ENCODE assay signal across 30 cellular contexts in the genomic region with DNA sequence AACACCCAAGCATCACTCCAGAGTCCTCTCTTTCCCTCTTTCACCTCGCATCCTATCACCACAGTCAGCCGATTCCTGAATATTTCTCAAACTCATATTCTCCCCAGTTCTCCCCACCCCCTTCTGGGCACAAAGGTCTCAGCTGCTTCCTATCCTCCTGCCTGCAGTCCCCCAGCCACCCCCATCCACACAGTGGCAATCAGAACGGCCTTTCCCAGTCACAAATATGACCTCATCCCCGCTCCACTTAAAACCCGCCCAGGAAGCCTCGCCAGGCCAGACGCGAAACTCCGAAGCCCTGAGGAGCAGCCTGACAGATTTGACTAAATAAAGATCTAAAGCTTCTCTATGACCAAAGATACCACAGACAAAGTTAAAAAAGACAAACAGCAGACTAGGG. TPM values are rescaled to one million over a fixed set of nuclear protein-coding genes. Genes with fewer than 3 reads are reported as not detected.
"Had no signal": no experiment of that assay in that cellular context is flagged by ENCODE, and none has a peak within 500 bp of the region (broad histone marks: within the 10 kb centered on the region; RNA-seq: fewer than 3 reads in every experiment).

No MANE protein-coding gene starts in this region.

- FAIRE-seq: bronchial epithelial cell had no signal

- H3K27ac ChIP-seq: ascending aorta, brain microvascular endothelial cell, esophagus muscularis mucosa, foreskin keratinocyte, gastrocnemius medialis, heart right ventricle, VCaP had no signal

- ATAC-seq: activated naive CD4-positive, alpha-beta T cell treated with anti-CD3 and anti-CD28 coated beads, Interleukin-2, amount 50 U/mL, for 72 hours; activated T-cell treated with anti-CD3 and anti-CD28 coated beads, Interleukin-2, amount 50 U/mL, for 72 hours; effector memory CD8-positive, alpha-beta T cell; foreskin keratinocyte; gastrocnemius medialis; WTC11 had no signal

- H3K4me1 ChIP-seq: ascending aorta, esophagus muscularis mucosa, foreskin keratinocyte, gastrocnemius medialis, heart right ventricle had no signal

- H3K27me3 ChIP-seq: ascending aorta, brain microvascular endothelial cell, foreskin keratinocyte had no signal

- H3K9me3 ChIP-seq: ascending aorta, esophagus muscularis mucosa, gastrocnemius medialis, heart right ventricle had no signal

- H3K4me3 ChIP-seq: ascending aorta, esophagus muscularis mucosa, gastrocnemius medialis, heart right ventricle had no signal

- H3K36me3 ChIP-seq: ascending aorta, brain microvascular endothelial cell, esophagus muscularis mucosa, gastrocnemius medialis, heart right ventricle had no signal

- DNase-seq: activated CD4-positive, alpha-beta memory T cell treated with anti-CD3 and anti-CD28 coated beads, Interleukin-2, amount 10 ng/mL, durations not matched to agents 7 days and 5 days; activated CD4-positive, alpha-beta T cell treated with anti-CD3 and anti-CD28 coated beads for 1 hour; activated CD4-positive, alpha-beta T cell treated with anti-CD3 and anti-CD28 coated beads for 4 hours; activated CD4-positive, alpha-beta T cell treated with anti-CD3 and anti-CD28 coated beads, Interleukin-2, amount 10 ng/mL, durations not matched to agents 7 days and 5 days; activated CD4-positive, alpha-beta T cell treated with anti-CD3 and anti-CD28 coated beads, Interleukin-2, amount 50 U/mL, for 4 hours; activated CD8-positive, alpha-beta memory T cell treated with anti-CD3 and anti-CD28 coated beads, Interleukin-2, amount 50 U/mL, for 48 hours; activated gamma-delta T cell; activated naive CD4-positive, alpha-beta T cell; activated naive CD4-positive, alpha-beta T cell treated with anti-CD3 and anti-CD28 coated beads, Interleukin-2, amount 10 ng/mL, durations not matched to agents 7 days and 5 days; activated naive CD8-positive, alpha-beta T cell treated with anti-CD3 and anti-CD28 coated beads, Interleukin-2, amount 10 ng/mL, durations not matched to agents 7 days and 5 days; activated T-cell treated with anti-CD3 and anti-CD28 coated beads for 4 hours; activated T-cell treated with anti-CD3 and anti-CD28 coated beads, Interleukin-2, amount 50 U/mL, for 24 hours; activated T-cell treated with anti-CD3 and anti-CD28 coated beads, Interleukin-2, amount 50 U/mL, for 72 hours; brain microvascular endothelial cell; cortex of kidney; dermis blood vessel endothelial cell; effector CD4-positive, alpha-beta T cell; effector memory CD8-positive, alpha-beta T cell; foreskin keratinocyte; gastrocnemius medialis; glutamatergic neuron; heart right ventricle; T-helper 2 cell had no signal

RNA-seq across cellular contexts. Expression of gene LINGO1, which starts 49.9 kb away (rescaled TPM):
- total RNA-seq: activated CD4-positive, alpha-beta memory T cell treated with anti-CD3 and anti-CD28 coated beads, Interleukin-2, amount 10 ng/mL, durations not matched to agents 7 days and 5 days; activated CD4-positive, alpha-beta T cell treated with anti-CD3 and anti-CD28 coated beads, Interleukin-2, amount 10 ng/mL, durations not matched to agents 7 days and 5 days; activated naive CD4-positive, alpha-beta T cell treated with anti-CD3 and anti-CD28 coated beads, Interleukin-2, amount 50 U/mL, for 72 hours; activated naive CD8-positive, alpha-beta T cell treated with anti-CD3 and anti-CD28 coated beads, Interleukin-2, amount 10 ng/mL, durations not matched to agents 7 days and 5 days; bronchial epithelial cell; dermis blood vessel endothelial cell; T-helper 1 cell treated with Interleukin-12 subunit alpha and Interleukin-12 subunit beta and Interleukin-4 antibody, amounts not matched to agents 30 ng/mL and 1 ng/mL, for 36 hours had no signal
